Comparison of ENCODE assay signal across 1 cellular context in genomic region chr1:213055087-213055591, GRCh38.
TF ChIP-seq lines count a peak whose summit lies in the region.

No MANE protein-coding gene starts in this region.

TF ChIP-seq in endothelial cell of umbilical vein, 7 proteins besides CTCF, POLR2A, EP300 and RAD21 (continued from another document):
- no peak for TF ChIP-seq FOS (IDR thresholded peaks at IDR 0.05; ENCODE audit: borderline replicate concordance, insufficient read depth, low read length)
- TF ChIP-seq JUN (IDR thresholded peaks at IDR 0.05; ENCODE audit: borderline replicate concordance, insufficient read depth, insufficient read length, low read depth): no peak
- TF ChIP-seq MAX (IDR thresholded peaks at IDR 0.05; ENCODE audit: insufficient read depth, insufficient read length): no peak
- no peak for TF ChIP-seq EZH2 (IDR thresholded peaks at IDR 0.05; ENCODE audit: borderline replicate concordance, low read depth, low read length, severe bottlenecking)
TF ChIP-seq in endothelial cell of umbilical vein: peak in this region for 0.
